Comparison of ENCODE assay signal across 29 cellular contexts in the genomic region with DNA sequence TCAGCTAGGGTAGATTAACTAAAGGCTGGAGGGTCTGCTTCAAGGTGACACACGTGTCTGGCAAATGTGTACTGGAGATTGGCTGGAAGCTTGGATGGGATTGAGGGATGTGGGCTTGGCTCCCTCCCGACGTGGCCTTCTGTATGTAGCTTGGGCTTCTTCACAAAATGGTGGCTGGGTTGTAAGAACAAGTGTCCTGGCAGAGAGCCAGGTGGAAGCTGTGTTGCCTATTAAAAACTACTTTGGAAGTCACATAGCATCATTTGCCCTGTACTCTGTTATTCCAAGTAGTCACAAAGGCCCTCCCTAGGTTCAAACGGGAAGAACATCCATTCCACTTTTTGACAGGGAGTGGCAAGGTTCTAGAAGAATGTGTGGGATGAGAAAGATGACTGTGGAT.
"Had no signal": no experiment of that assay in that cellular context is flagged by ENCODE, and none has a peak within 500 bp of the region (broad histone marks: within the 10 kb centered on the region; RNA-seq: fewer than 3 reads in every experiment).

No MANE protein-coding gene starts in this region.

- H3K4me3 Mint-ChIP-seq: activated CD4-positive, alpha-beta T cell treated with anti-CD3 and anti-CD28 coated beads, Interleukin-2, amount 10 ng/mL, durations not matched to agents 24 days and 14 days; activated CD8-positive, alpha-beta T cell treated with anti-CD3 and anti-CD28 coated beads for 36 hours; activated naive CD4-positive, alpha-beta T cell treated with anti-CD3 and anti-CD28 coated beads, Interleukin-2, amount 50 U/mL, for 24 hours; activated naive CD8-positive, alpha-beta T cell treated with anti-CD3 and anti-CD28 coated beads, Interleukin-2, amount 10 ng/mL, durations not matched to agents 7 days and 5 days; IgD-negative memory B cell had no signal

- H3K27me3 ChIP-seq: body of pancreas, breast epithelium had no signal

- H3K36me3 ChIP-seq: breast epithelium, SJCRH30 had no signal

- H3K27me3 Mint-ChIP-seq: activated CD4-positive, alpha-beta T cell treated with anti-CD3 and anti-CD28 coated beads, Interleukin-2, amount 10 ng/mL, durations not matched to agents 24 days and 14 days; activated CD8-positive, alpha-beta T cell treated with anti-CD3 and anti-CD28 coated beads for 36 hours; activated naive CD4-positive, alpha-beta T cell treated with anti-CD3 and anti-CD28 coated beads, Interleukin-2, amount 50 U/mL, for 24 hours; activated naive CD8-positive, alpha-beta T cell treated with anti-CD3 and anti-CD28 coated beads, Interleukin-2, amount 10 ng/mL, durations not matched to agents 7 days and 5 days; IgD-negative memory B cell had no signal

- H3K9me3 ChIP-seq: body of pancreas, breast epithelium, SJCRH30 had no signal

- H3K4me3 ChIP-seq: body of pancreas, breast epithelium, SJCRH30, SK-N-MC had no signal

- H3K36me3 Mint-ChIP-seq: activated naive CD4-positive, alpha-beta T cell treated with anti-CD3 and anti-CD28 coated beads, Interleukin-2, amount 50 U/mL, for 24 hours; activated naive CD8-positive, alpha-beta T cell treated with anti-CD3 and anti-CD28 coated beads, Interleukin-2, amount 10 ng/mL, durations not matched to agents 7 days and 5 days had no signal

- H3K27ac ChIP-seq: body of pancreas, breast epithelium, SJCRH30, SK-N-MC had no signal

- ATAC-seq: activated CD8-positive, alpha-beta T cell treated with anti-CD3 and anti-CD28 coated beads for 36 hours; body of pancreas; Panc1 had no signal

- H3K4me1 Mint-ChIP-seq: activated CD4-positive, alpha-beta T cell treated with anti-CD3 and anti-CD28 coated beads, Interleukin-2, amount 10 ng/mL, durations not matched to agents 24 days and 14 days; activated naive CD4-positive, alpha-beta T cell treated with anti-CD3 and anti-CD28 coated beads, Interleukin-2, amount 50 U/mL, for 24 hours; activated naive CD8-positive, alpha-beta T cell treated with anti-CD3 and anti-CD28 coated beads, Interleukin-2, amount 10 ng/mL, durations not matched to agents 7 days and 5 days had no signal

- DNase-seq: activated CD4-positive, alpha-beta T cell treated with anti-CD3 and anti-CD28 coated beads, Interleukin-2, amount 10 ng/mL, durations not matched to agents 24 days and 14 days; activated CD4-positive, alpha-beta T cell treated with anti-CD3 and anti-CD28 coated beads, Interleukin-2, amount 50 U/mL, for 4 hours; activated CD8-positive, alpha-beta T cell treated with anti-CD3 and anti-CD28 coated beads for 36 hours; activated gamma-delta T cell; activated naive CD4-positive, alpha-beta T cell treated with Interleukin-2 at 50 U/mL for 16 hours; activated naive CD8-positive, alpha-beta T cell treated with anti-CD3 and anti-CD28 coated beads, Interleukin-2, amount 10 ng/mL, durations not matched to agents 7 days and 5 days; activated T-cell treated with anti-CD3 and anti-CD28 coated beads, Interleukin-2, amount 50 U/mL, for 1 hour; KG1; MM.1S; MV-4-11; NCI-H1092; NCI-H1417 treated with DMSO at 0.1 percent for 48 hours; NCI-H187 treated with DMSO at 0.1 percent for 48 hours; NCI-H2081; NCI-H345; NCI-H510A; NCI-H526; OCI-M1; SHP77; SJCRH30; T1000 had no signal

- H3K9me3 Mint-ChIP-seq: activated CD4-positive, alpha-beta T cell treated with anti-CD3 and anti-CD28 coated beads, Interleukin-2, amount 10 ng/mL, durations not matched to agents 24 days and 14 days; activated CD8-positive, alpha-beta T cell treated with anti-CD3 and anti-CD28 coated beads for 36 hours; activated naive CD4-positive, alpha-beta T cell treated with anti-CD3 and anti-CD28 coated beads, Interleukin-2, amount 50 U/mL, for 24 hours; activated naive CD8-positive, alpha-beta T cell treated with anti-CD3 and anti-CD28 coated beads, Interleukin-2, amount 10 ng/mL, durations not matched to agents 7 days and 5 days; activated T-helper 2 cell treated with anti-CD3 and anti-CD28 coated beads, Interferon-gamma antibody, Interleukin-2, Interleukin-4, amounts not matched to agents 10 μg/mL and 5 μg/mL and 100 μg/mL, durations not matched to agents 14 hours and 24 hours and 36 hours; IgD-negative memory B cell had no signal

- FAIRE-seq: astrocyte had no signal

- H3K27ac Mint-ChIP-seq: activated CD4-positive, alpha-beta T cell treated with anti-CD3 and anti-CD28 coated beads, Interleukin-2, amount 10 ng/mL, durations not matched to agents 24 days and 14 days; activated CD8-positive, alpha-beta T cell treated with anti-CD3 and anti-CD28 coated beads for 36 hours; activated naive CD4-positive, alpha-beta T cell treated with anti-CD3 and anti-CD28 coated beads, Interleukin-2, amount 50 U/mL, for 24 hours; activated naive CD8-positive, alpha-beta T cell treated with anti-CD3 and anti-CD28 coated beads, Interleukin-2, amount 10 ng/mL, durations not matched to agents 7 days and 5 days; activated T-helper 2 cell treated with anti-CD3 and anti-CD28 coated beads, Interferon-gamma antibody, Interleukin-2, Interleukin-4, amounts not matched to agents 10 μg/mL and 5 μg/mL and 100 μg/mL, durations not matched to agents 14 hours and 24 hours and 36 hours; IgD-negative memory B cell had no signal
